Comparison of ENCODE assay signal across 8 cellular contexts in the genomic region with DNA sequence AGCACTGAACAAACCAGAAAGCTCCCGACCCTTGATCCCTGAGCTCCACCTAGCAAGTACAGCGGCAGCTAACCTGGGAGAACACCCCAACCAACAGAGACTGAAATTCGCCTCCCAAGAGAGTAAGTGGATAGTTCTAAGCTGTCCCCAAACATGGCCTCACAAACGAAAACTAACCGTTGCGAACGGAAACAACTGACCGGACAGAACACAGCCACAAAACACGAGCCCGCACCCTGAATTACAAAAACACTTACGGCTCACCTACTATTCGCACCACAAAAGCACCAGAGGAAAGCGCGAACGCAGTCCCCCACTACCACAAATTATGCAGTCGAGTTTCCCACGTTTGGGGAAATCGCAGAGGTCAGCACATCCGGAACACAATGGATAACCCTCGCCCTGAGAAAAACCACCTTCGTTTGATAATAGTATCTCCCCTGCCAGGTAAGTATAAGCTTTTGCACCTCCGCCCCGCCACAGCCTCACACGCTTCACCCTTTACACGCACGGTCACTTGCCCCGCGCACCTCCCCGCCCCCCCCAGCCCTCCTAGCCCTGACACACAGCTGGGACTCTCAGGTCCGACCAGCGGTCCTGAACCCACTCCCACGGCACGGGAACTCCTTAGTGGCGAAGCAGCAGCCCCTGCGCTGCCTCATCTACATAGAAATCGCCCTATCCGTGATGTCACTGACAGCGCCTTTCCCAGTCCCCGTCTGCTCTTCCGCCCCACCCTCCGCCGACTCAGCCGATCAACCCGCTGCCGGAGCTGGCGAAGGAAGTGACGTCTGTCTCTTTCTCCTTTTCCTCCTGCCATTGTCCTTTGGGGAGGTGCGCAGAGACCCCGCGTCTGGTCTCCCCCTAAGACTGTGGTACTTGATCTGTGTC. TPM values are rescaled to one million over a fixed set of nuclear protein-coding genes. Genes with fewer than 3 reads are reported as not detected.
DNase-seq lines count a peak whose midpoint lies in the region; ATAC-seq, FAIRE-seq and TF ChIP-seq lines count a peak whose summit lies in the region.
"Not testable (repeated sequence)": the region's sequence is repeated elsewhere in the genome, so short reads cannot be mapped to it uniquely, and the experiment has no call there.

No MANE protein-coding gene starts in this region.

- not testable (repeated sequence) for H3K36me3 ChIP-seq in heart left ventricle; thymus (ENCODE audit: control insufficient read depth, insufficient read depth)

- peak overlapping the region in 10 of 12 donors; percentile 8 to 61 (median 46) for H3K4me3 ChIP-seq in heart left ventricle
- peak overlapping the region; percentile 38 for H3K4me3 ChIP-seq in thymus (ENCODE audit: low read length)

- peak overlapping the region; percentile 77 for H3K4me3 Mint-ChIP-seq in T-helper 2 cell treated with Interferon-gamma antibody and Interleukin-4, amounts not matched to agents 5 μg/mL and 100 μg/mL, for 36 hours
- H3K4me3 Mint-ChIP-seq in activated naive CD8-positive, alpha-beta T cell treated with anti-CD3 and anti-CD28 coated beads, Interleukin-2, amount 50 U/mL, for 24 hours = peak overlapping the region; percentile 85

- not testable (repeated sequence) for H3K9me3 ChIP-seq in heart left ventricle; thymus (ENCODE audit: control insufficient read depth)

- H3K36me3 Mint-ChIP-seq in T-helper 2 cell treated with Interferon-gamma antibody and Interleukin-4, amounts not matched to agents 5 μg/mL and 100 μg/mL, for 36 hours (ENCODE audit: low read depth); activated naive CD8-positive, alpha-beta T cell treated with anti-CD3 and anti-CD28 coated beads, Interleukin-2, amount 50 U/mL, for 24 hours (ENCODE audit: low read depth): not testable (repeated sequence)

- H3K27ac ChIP-seq in heart left ventricle (peak overlapping the region in 10 of 12 donors; percentile 24 to 76 (median 66)), thymus (ENCODE audit: low read depth) (peak overlapping the region; percentile 80)

- H3K27me3 Mint-ChIP-seq in T-helper 2 cell treated with Interferon-gamma antibody and Interleukin-4, amounts not matched to agents 5 μg/mL and 100 μg/mL, for 36 hours (ENCODE audit: low read depth); activated naive CD8-positive, alpha-beta T cell treated with anti-CD3 and anti-CD28 coated beads, Interleukin-2, amount 50 U/mL, for 24 hours: not testable (repeated sequence)

- peak overlapping the region; percentile 97 for H3K27ac Mint-ChIP-seq in T-helper 2 cell treated with Interferon-gamma antibody and Interleukin-4, amounts not matched to agents 5 μg/mL and 100 μg/mL, for 36 hours
- H3K27ac Mint-ChIP-seq in activated naive CD8-positive, alpha-beta T cell treated with anti-CD3 and anti-CD28 coated beads, Interleukin-2, amount 50 U/mL, for 24 hours = peak overlapping the region; percentile 100

- WGBS in heart left ventricle, 4 donors = 0 to 1% (median 1%) methylated on average over 28 to 50 of the region's 50 CpGs; no CpG with 5 or more reads in 1 of the 4 donors
- 0% methylated on average over 29 of the region's 50 CpGs for WGBS in thymus

- peak; percentile 97 for TF ChIP-seq POLR2A in GM12891 (IDR thresholded peaks at IDR 0.05; ENCODE audit: low read depth, low read length)
- TF ChIP-seq POLR2A in heart left ventricle (IDR thresholded peaks at IDR 0.05) = not testable (repeated sequence)

- TF ChIP-seq CTCF in heart left ventricle (IDR thresholded peaks at IDR 0.05) = not testable (repeated sequence)

- H3K4me1 ChIP-seq in heart left ventricle; thymus (ENCODE audit: control insufficient read depth, insufficient read depth, low read length): not testable (repeated sequence)

- peak; percentile 71 for ATAC-seq in HG02970 (IDR thresholded peaks at IDR 0.05; ENCODE audit: low FRiP score, unreplicated experiment)
- ATAC-seq in activated naive CD8-positive, alpha-beta T cell treated with anti-CD3 and anti-CD28 coated beads, Interleukin-2, amount 50 U/mL, for 24 hours = peak; percentile 91
- peak; percentile 87 to 94 (median 94) for ATAC-seq in heart left ventricle

- intact Hi-C loops in heart left ventricle (cut with DNase I); posterior vena cava (cut with DNase I): not testable (repeated sequence)

- not testable (repeated sequence) for H3K27me3 ChIP-seq in heart left ventricle; thymus (ENCODE audit: control insufficient read depth, insufficient read depth)

- FAIRE-seq in GM12891 (lab: Jason Lieb, UNC) = not testable (repeated sequence)

- not testable (repeated sequence) for H3K9me3 Mint-ChIP-seq in T-helper 2 cell treated with Interferon-gamma antibody and Interleukin-4, amounts not matched to agents 5 μg/mL and 100 μg/mL, for 36 hours; activated naive CD8-positive, alpha-beta T cell treated with anti-CD3 and anti-CD28 coated beads, Interleukin-2, amount 50 U/mL, for 24 hours

- peak; percentile 25 for DNase-seq in GM12891 (ENCODE audit: insufficient read length, low spot score)
- DNase-seq in NCI-H2081 (lab: John Stamatoyannopoulos, UW) = peak; percentile 86 to 92
- peak; percentile 80 for DNase-seq in T-helper 2 cell treated with Interferon-gamma antibody and Interleukin-4, amounts not matched to agents 5 μg/mL and 100 μg/mL, for 36 hours (ENCODE audit: low spot score)
- DNase-seq in activated naive CD8-positive, alpha-beta T cell treated with anti-CD3 and anti-CD28 coated beads, Interleukin-2, amount 50 U/mL, for 24 hours = peak; percentile 86
- DNase-seq in heart left ventricle = peak; percentile 68 to 90 (median 84)
- DNase-seq in posterior vena cava (ENCODE audit: low spot score) = peak; percentile 95

- not testable (repeated sequence) for H3K4me1 Mint-ChIP-seq in T-helper 2 cell treated with Interferon-gamma antibody and Interleukin-4, amounts not matched to agents 5 μg/mL and 100 μg/mL, for 36 hours (ENCODE audit: low read depth)
- H3K4me1 Mint-ChIP-seq in activated naive CD8-positive, alpha-beta T cell treated with anti-CD3 and anti-CD28 coated beads, Interleukin-2, amount 50 U/mL, for 24 hours = peaks cover 34% of the 10 kb centered on the region

TF ChIP-seq in GM12891, 5 proteins besides CTCF, POLR2A, EP300 and RAD21:
- TF ChIP-seq TAF1 (IDR thresholded peaks at IDR 0.05; ENCODE audit: low read depth, low read length) (peak; percentile 77), POLR2AphosphoS5 (IDR thresholded peaks at IDR 0.05; ENCODE audit: low read depth, low read length) (peak; percentile 98), POU2F2 (IDR thresholded peaks at IDR 0.05; ENCODE audit: low read depth, low read length) (peak; percentile 98)
TF ChIP-seq in GM12891: peak in this region for 3; not testable (repeated sequence) for 2.

RNA-seq across cellular contexts. Expression of gene PPIAL4A, which starts 38.8 kb away (rescaled TPM):
- not detected for polyA plus RNA-seq in GM12891 (2012; ENCODE audit: low read depth, missing spikeins)
- total RNA-seq in heart left ventricle = not detected
- not detected for polyA plus RNA-seq in heart left ventricle
- total RNA-seq in posterior vena cava = not detected
- polyA plus RNA-seq in thymus = not detected

Comparison
In these comparisons a context has a peak if more than half of its experiments do, and no peak if none do; other contexts are left out.
1. Peak in every context shown above with its lines: DNase-seq, ATAC-seq, H3K4me3 ChIP-seq and H3K27ac ChIP-seq.
2. DNase-seq: peak in every context shown above with its lines; median percentile 95 in posterior vena cava; 89 in NCI-H2081; 86 in activated naive CD8-positive, alpha-beta T cell treated with anti-CD3 and anti-CD28 coated beads, Interleukin-2, amount 50 U/mL, for 24 hours; 84 in heart left ventricle; 80 in T-helper 2 cell treated with Interferon-gamma antibody and Interleukin-4, amounts not matched to agents 5 μg/mL and 100 μg/mL, for 36 hours; 25 in GM12891.